23 cellular contexts compared by ENCODE assay signal in genomic region chr21:42444745-42445059, GRCh38. TPM values are rescaled to one million over a fixed set of nuclear protein-coding genes. Genes with fewer than 3 reads are reported as not detected.
A peak's percentile ranks its signal among the peaks of the same experiment; 100 is the strongest.
DNase-seq lines count a peak whose midpoint lies in the region; ATAC-seq and TF ChIP-seq lines count a peak whose summit lies in the region.
"Had no signal": no experiment of that assay in that cellular context is flagged by ENCODE, and none has a peak within 500 bp of the region (broad histone marks: within the 10 kb centered on the region; RNA-seq: fewer than 3 reads in every experiment).

No MANE protein-coding gene starts in this region.

- H3K4me3 ChIP-seq in DND-41 (ENCODE audit: low read depth in 1 of 2, low read length in 2 of 2): no peak overlapping the region
- no peak overlapping the region for H3K4me3 ChIP-seq in neuronal stem cell (ENCODE audit: low read length in 2 of 2)
- H3K4me3 ChIP-seq: BLaER1 treated with 17β-estradiol and CSF1 and Interleukin-3, amounts not matched to agents 10 nM and 100 nM; HAP-1 had no signal

- H2BK5ac ChIP-seq in neuronal stem cell (ENCODE audit: low read length): peak overlapping the region; percentile 77

- no peak overlapping the region for H3K27ac Mint-ChIP-seq in activated B cell treated with CpG ODN at 0.5 μM for 24 hours
- H3K27ac Mint-ChIP-seq: CD14-positive monocyte; CD4-positive, alpha-beta T cell; HFFc6 had no signal

- no peak overlapping the region for H2BK12ac ChIP-seq in neuronal stem cell (ENCODE audit: low read length)

- H3K14ac ChIP-seq in neuronal stem cell (ENCODE audit: low read length): no peak overlapping the region

- H3K4me1 ChIP-seq in DND-41 (ENCODE audit: insufficient read depth, low read length): peaks cover 13% of the 10 kb centered on the region
- peaks cover 0 to under 1% of the 10 kb centered on the region in 2 donors for H3K4me1 ChIP-seq in neuronal stem cell (ENCODE audit: control insufficient read depth in 2 of 2, insufficient read depth in 1 of 2, low read depth in 1 of 2, low read length in 2 of 2)
- H3K4me1 ChIP-seq: HAP-1 had no signal

- no peak overlapping the region for H3K4me3 Mint-ChIP-seq in activated B cell treated with CpG ODN at 0.5 μM for 24 hours
- H3K4me3 Mint-ChIP-seq: B cell; CD14-positive monocyte; CD4-positive, alpha-beta T cell; CD8-positive, alpha-beta memory T cell; HFFc6 had no signal

- H3K4me1 Mint-ChIP-seq in activated B cell treated with CpG ODN at 0.5 μM for 24 hours: peaks cover 14% of the 10 kb centered on the region

- no peak overlapping the region for H3K18ac ChIP-seq in neuronal stem cell (ENCODE audit: low read length)

- H3K9me3 ChIP-seq in DND-41 (ENCODE audit: insufficient read depth, low read length, severe bottlenecking): no peaks in the 10 kb centered on the region
- H3K9me3 ChIP-seq in neuronal stem cell (replicated peaks in 1 of 2; ENCODE audit: control insufficient read depth in 2 of 2, insufficient read depth in 1 of 2, low read depth in 1 of 2, low read length in 2 of 2): peaks cover 0 to 2% of the 10 kb centered on the region in 2 donors
- H3K9me3 ChIP-seq: BLaER1 treated with 17β-estradiol and CSF1 and Interleukin-3, amounts not matched to agents 10 nM and 100 nM; HAP-1 had no signal

- no peaks in the 10 kb centered on the region for H4K20me1 ChIP-seq in DND-41 (ENCODE audit: insufficient read depth, low read length)
- H4K20me1 ChIP-seq: BLaER1 treated with 17β-estradiol and CSF1 and Interleukin-3, amounts not matched to agents 10 nM and 100 nM had no signal

- DNase-seq in activated T-cell treated with anti-CD3 and anti-CD28 coated beads, Interleukin-2, amount 50 U/mL, for 1 hour: peak; percentile 16
- DNase-seq in activated T-cell treated with anti-CD3 and anti-CD28 coated beads, Interleukin-2, amount 50 U/mL, for 48 hours: no peak
- DNase-seq in DND-41 (no peak), activated B cell treated with CpG ODN at 0.5 μM for 24 hours (peak; percentile 1), neuronal stem cell (ENCODE audit: low spot score) (no peak), erythroblast (lab: John Stamatoyannopoulos, UW) (no peak)
- DNase-seq: CD4-positive, alpha-beta T cell; CD8-positive, alpha-beta memory T cell; DMS 273 treated with DMSO at 0.1 percent for 48 hours; DMS79; GF-D8; GOT3; HFFc6 had no signal

- H2AFZ ChIP-seq in DND-41 (ENCODE audit: low read depth, low read length) (no peak overlapping the region), neuronal stem cell (ENCODE audit: low read length) (no peak overlapping the region)

- H3K27me3 ChIP-seq in DND-41 (ENCODE audit: insufficient read depth, low read length, poor library complexity) (no peaks in the 10 kb centered on the region), neuronal stem cell (ENCODE audit: control insufficient read depth in 3 of 3, insufficient read depth in 3 of 3, low read depth in 1 of 3, low read length in 3 of 3) (no peaks in the 10 kb centered on the region)
- H3K27me3 ChIP-seq: BLaER1 treated with 17β-estradiol and CSF1 and Interleukin-3, amounts not matched to agents 10 nM and 100 nM had no signal

- intact Hi-C loops in activated B cell treated with CpG ODN at 0.5 μM for 24 hours (cut with micrococcal nuclease): no loop called here

- no peaks in the 10 kb centered on the region for H3K79me2 ChIP-seq in DND-41 (ENCODE audit: insufficient read depth, low read length)

- H4K8ac ChIP-seq in neuronal stem cell (ENCODE audit: low read depth, low read length): no peak overlapping the region

- no peak overlapping the region for H2BK120ac ChIP-seq in neuronal stem cell (ENCODE audit: low read depth, low read length)

- CTCF ChIA-PET in activated B cell treated with CpG ODN at 0.5 μM for 24 hours (lab: Charles Lee): no interaction called here

- no peak overlapping the region for H3K4ac ChIP-seq in neuronal stem cell (ENCODE audit: low read length)

- peak overlapping the region; percentile 20 for H2AK5ac ChIP-seq in neuronal stem cell (ENCODE audit: low read depth, low read length)

- TF ChIP-seq CTCF in DND-41 (IDR thresholded peaks at IDR 0.05; ENCODE audit: borderline replicate concordance, extremely low read depth, low read length, poor library complexity, severe bottlenecking): no peak
- TF ChIP-seq CTCF in activated B cell treated with CpG ODN at 0.5 μM for 24 hours (IDR thresholded peaks at IDR 0.05): no peak

- no peak for TF ChIP-seq POLR2A in erythroblast (IDR thresholded peaks at IDR 0.05; ENCODE audit: low read length)

- H3K23ac ChIP-seq in neuronal stem cell (ENCODE audit: low read depth, low read length, poor library complexity): no peak overlapping the region

- H3K9me3 Mint-ChIP-seq in activated B cell treated with CpG ODN at 0.5 μM for 24 hours: no peaks in the 10 kb centered on the region
- H3K9me3 Mint-ChIP-seq: CD4-positive, alpha-beta T cell; CD8-positive, alpha-beta memory T cell had no signal

- ATAC-seq in DND-41 (ENCODE audit: insufficient read depth, low read depth): no peak
- no peak for ATAC-seq in activated B cell treated with CpG ODN at 0.5 μM for 24 hours (ENCODE audit: low read depth)
- ATAC-seq in GM18867 (IDR thresholded peaks at IDR 0.05; ENCODE audit: unreplicated experiment): no peak
- no peak for ATAC-seq in HG03520 (IDR thresholded peaks at IDR 0.05; ENCODE audit: unreplicated experiment)

- no peak overlapping the region for H2BK15ac ChIP-seq in neuronal stem cell (ENCODE audit: low read length)

- no peak overlapping the region for H4K91ac ChIP-seq in neuronal stem cell (ENCODE audit: low read depth, low read length, poor library complexity)

- H3K9ac ChIP-seq in DND-41 (ENCODE audit: low read depth, low read length) (no peak overlapping the region), neuronal stem cell (ENCODE audit: low read depth, low read length, poor library complexity) (no peak overlapping the region)
- H3K9ac ChIP-seq: BLaER1 treated with 17β-estradiol and CSF1 and Interleukin-3, amounts not matched to agents 10 nM and 100 nM had no signal

- POLR2A ChIA-PET in activated B cell treated with CpG ODN at 0.5 μM for 24 hours (lab: Charles Lee): no interaction called here

- peaks cover 5% of the 10 kb centered on the region for H3K27me3 Mint-ChIP-seq in activated B cell treated with CpG ODN at 0.5 μM for 24 hours
- H3K27me3 Mint-ChIP-seq: CD4-positive, alpha-beta T cell; CD8-positive, alpha-beta memory T cell had no signal

- WGBS in neuronal stem cell (ENCODE audit: extremely low coverage in 2 of 2, insufficient read length in 2 of 2, insufficient replicate concordance in 1 of 2), 2 donors: no CpG with 5 or more reads among the region's 10 CpGs

- no peaks in the 10 kb centered on the region for H3K36me3 Mint-ChIP-seq in activated B cell treated with CpG ODN at 0.5 μM for 24 hours (ENCODE audit: low read depth)
- H3K36me3 Mint-ChIP-seq: CD14-positive monocyte had no signal

- H3K27ac ChIP-seq in DND-41 (ENCODE audit: low read length) (peak overlapping the region; percentile 22; the same call in 1 of the 2 replicates), neuronal stem cell (replicated peaks; ENCODE audit: low read length) (no peak overlapping the region)
- H3K27ac ChIP-seq: BLaER1 treated with 17β-estradiol and CSF1 and Interleukin-3, amounts not matched to agents 10 nM and 100 nM had no signal

- peaks cover 81% of the 10 kb centered on the region for H3K36me3 ChIP-seq in DND-41 (ENCODE audit: insufficient read depth, low read length)
- H3K36me3 ChIP-seq in neuronal stem cell (replicated peaks in 1 of 2; ENCODE audit: control insufficient read depth in 2 of 2, insufficient read depth in 2 of 2, low read length in 2 of 2): no peaks in the 10 kb centered on the region
- H3K36me3 ChIP-seq: BLaER1 treated with 17β-estradiol and CSF1 and Interleukin-3, amounts not matched to agents 10 nM and 100 nM; HAP-1 had no signal

- H3K4me2 ChIP-seq in DND-41 (ENCODE audit: insufficient read depth, low read length) (no peak overlapping the region), neuronal stem cell (ENCODE audit: insufficient read depth, low read length, poor library complexity, severe bottlenecking) (no peak overlapping the region)
- H3K4me2 ChIP-seq: BLaER1 treated with 17β-estradiol and CSF1 and Interleukin-3, amounts not matched to agents 10 nM and 100 nM had no signal

- no peaks in the 10 kb centered on the region for H3K79me1 ChIP-seq in neuronal stem cell (ENCODE audit: low read depth, low read length)

RNA-seq across cellular contexts. Expression of gene UBASH3A, which starts 41.0 kb away (rescaled TPM):
- 0.20 TPM in 1 of 2 replicates, not detected in the other for total RNA-seq in activated B cell treated with CpG ODN at 0.5 μM for 24 hours
- not detected for polyA plus RNA-seq in neuronal stem cell (2013, experiment 1 of 2)
- polyA plus RNA-seq in neuronal stem cell (2013, experiment 2 of 2): not detected
- total RNA-seq: A172, A673, Daoy, G401, HFFc6 had no signal
- polyA plus RNA-seq: CD14-positive monocyte had no signal

RNA-seq across cellular contexts. Expression of gene TMPRSS3, which starts 48.9 kb away (rescaled TPM):
- total RNA-seq in activated B cell treated with CpG ODN at 0.5 μM for 24 hours: 0.22 TPM in 1 of 2 replicates, not detected in the other
- not detected for polyA plus RNA-seq in neuronal stem cell (2013, experiment 1 of 2)
- not detected for polyA plus RNA-seq in neuronal stem cell (2013, experiment 2 of 2)
- total RNA-seq: A673, G401, HFFc6 had no signal

RNA-seq across cellular contexts. Expression of gene RSPH1, which starts 51.3 kb away (rescaled TPM):
- total RNA-seq in activated B cell treated with CpG ODN at 0.5 μM for 24 hours: 0.38 TPM in 1 of 2 replicates, not detected in the other
- polyA plus RNA-seq in neuronal stem cell (2013, experiment 1 of 2): 0.82 TPM
- polyA plus RNA-seq in neuronal stem cell (2013, experiment 2 of 2): 0.89 TPM
- total RNA-seq: A172; CD8-positive, alpha-beta memory T cell; HFFc6 had no signal
- polyA plus RNA-seq: CD14-positive monocyte; CD8-positive, alpha-beta memory T cell had no signal

Comparison
In these comparisons a context has a peak if more than half of its experiments do, and no peak if none do; other contexts are left out.
1. DNase-seq: peak in activated T-cell treated with anti-CD3 and anti-CD28 coated beads, Interleukin-2, amount 50 U/mL, for 1 hour (single experiment) and activated B cell treated with CpG ODN at 0.5 μM for 24 hours (single experiment); none in activated T-cell treated with anti-CD3 and anti-CD28 coated beads, Interleukin-2, amount 50 U/mL, for 48 hours (0 of 2), DND-41 (single experiment), neuronal stem cell (single experiment) and erythroblast (0 of 2).